Comparison of ENCODE assay signal across 9 cellular contexts in the genomic region with DNA sequence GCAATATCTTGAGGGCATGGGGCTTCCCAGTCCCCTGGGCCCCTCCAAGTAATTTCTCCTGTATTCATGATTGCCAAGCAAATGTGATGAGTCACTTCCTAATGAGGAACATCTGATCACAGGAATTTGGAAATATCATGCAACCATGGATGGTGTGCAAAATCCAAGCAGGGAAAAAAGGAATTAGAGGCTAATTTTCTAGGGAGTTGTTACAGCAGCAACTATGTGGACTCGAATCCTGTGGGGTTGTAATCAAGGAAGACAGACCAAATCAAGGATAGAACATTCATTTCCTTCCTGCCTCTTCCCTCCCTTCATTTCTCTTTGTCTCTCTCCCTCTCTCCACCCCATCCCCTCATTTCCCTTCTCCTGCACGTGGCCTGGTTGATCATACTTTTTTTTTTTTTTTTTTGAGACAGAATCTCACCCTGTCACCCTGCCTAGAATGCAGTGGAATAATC. TPM values are rescaled to one million over a fixed set of nuclear protein-coding genes. Genes with fewer than 3 reads are reported as not detected.
A peak's percentile ranks its signal among the peaks of the same experiment; 100 is the strongest.
DNase-seq lines count a peak whose midpoint lies in the region; ATAC-seq and TF ChIP-seq lines count a peak whose summit lies in the region.
"Had no signal": no experiment of that assay in that cellular context is flagged by ENCODE, and none has a peak within 500 bp of the region (broad histone marks: within the 10 kb centered on the region; RNA-seq: fewer than 3 reads in every experiment).

No MANE protein-coding gene starts in this region.

- WGBS in gastroesophageal sphincter (ENCODE audit: low coverage in 1 of 2), 2 donors = 24 to 57% methylated on average over 1 to 2 of the region's 2 CpGs

- DNase-seq in CD4-positive, CD25-positive, alpha-beta regulatory T cell = no peak
- peak in 1 of 2 experiments; percentile 77 for DNase-seq in SJSA1 (ENCODE audit: low read depth in 1 of 2, low spot score in 2 of 2)
- DNase-seq in ascending aorta (ENCODE audit: low spot score in 2 of 2) = no peak
- DNase-seq: NCI-H510A treated with DMSO at 0.1 percent for 48 hours; stimulated activated CD4-positive, alpha-beta T cell treated with anti-CD3 and anti-CD28 coated beads, Interleukin-2, amount 100 ng/mL, for 48 hours had no signal

- H3K4me1 Mint-ChIP-seq in CD4-positive, CD25-positive, alpha-beta regulatory T cell = peaks cover 5 to 39% (median 26%) of the 10 kb centered on the region in 4 donors

- peaks cover 3% of the 10 kb centered on the region for H3K36me3 Mint-ChIP-seq in CD4-positive, CD25-positive, alpha-beta regulatory T cell

- H3K27ac ChIP-seq in CD4-positive, CD25-positive, alpha-beta regulatory T cell (ENCODE audit: insufficient read depth, low read length, poor library complexity, severe bottlenecking) = no peak overlapping the region
- H3K27ac ChIP-seq in SJSA1 (peak overlapping the region; percentile 70), gastroesophageal sphincter (peak overlapping the region in 1 of 4 donors; percentile 43), ascending aorta (no peak overlapping the region)

- H3K9me3 ChIP-seq in CD4-positive, CD25-positive, alpha-beta regulatory T cell (ENCODE audit: control insufficient read depth in 2 of 2, low read length in 2 of 2) = no peaks in the 10 kb centered on the region
- no peaks in the 10 kb centered on the region for H3K9me3 ChIP-seq in SJSA1 (replicated peaks)
- no peaks in the 10 kb centered on the region for H3K9me3 ChIP-seq in gastroesophageal sphincter
- H3K9me3 ChIP-seq in ascending aorta = no peaks in the 10 kb centered on the region

- peaks cover 31% of the 10 kb centered on the region for H3K4me1 ChIP-seq in CD4-positive, CD25-positive, alpha-beta regulatory T cell (ENCODE audit: control insufficient read depth, insufficient read depth, low read length, poor library complexity, severe bottlenecking)
- H3K4me1 ChIP-seq in SJSA1 (replicated peaks) (peaks cover 26% of the 10 kb centered on the region), gastroesophageal sphincter (peaks cover 0 to 11% (median 0%) of the 10 kb centered on the region in 3 donors), ascending aorta (no peaks in the 10 kb centered on the region)

- no peaks in the 10 kb centered on the region for H3K27me3 Mint-ChIP-seq in CD4-positive, CD25-positive, alpha-beta regulatory T cell

- ATAC-seq in CD4-positive, CD25-positive, alpha-beta regulatory T cell (ENCODE audit: low read depth in 2 of 2) = no peak
- ATAC-seq in gastroesophageal sphincter (peak; percentile 68), HG03439 (IDR thresholded peaks at IDR 0.05; ENCODE audit: unreplicated experiment) (no peak), HG03196 (IDR thresholded peaks at IDR 0.05; ENCODE audit: unreplicated experiment) (no peak)

- H3K4me3 Mint-ChIP-seq in CD4-positive, CD25-positive, alpha-beta regulatory T cell = peak overlapping the region in 2 of 4 donors; percentile 59 to 62

- no peaks in the 10 kb centered on the region for H3K36me3 ChIP-seq in CD4-positive, CD25-positive, alpha-beta regulatory T cell (ENCODE audit: control insufficient read depth, insufficient read depth, low read length)
- H3K36me3 ChIP-seq in SJSA1 (no peaks in the 10 kb centered on the region), gastroesophageal sphincter (no peaks in the 10 kb centered on the region), ascending aorta (no peaks in the 10 kb centered on the region)

- H3K4me3 ChIP-seq in CD4-positive, CD25-positive, alpha-beta regulatory T cell (ENCODE audit: low read depth, low read length) = no peak overlapping the region
- H3K4me3 ChIP-seq in SJSA1 = no peak overlapping the region
- H3K4me3 ChIP-seq in gastroesophageal sphincter = no peak overlapping the region
- H3K4me3 ChIP-seq in ascending aorta = no peak overlapping the region

- H3K9me3 Mint-ChIP-seq in CD4-positive, CD25-positive, alpha-beta regulatory T cell = peaks cover 0 to 2% (median 0%) of the 10 kb centered on the region in 7 donors

- H3K27me3 ChIP-seq in CD4-positive, CD25-positive, alpha-beta regulatory T cell (ENCODE audit: control insufficient read depth, insufficient read depth, low read length) = no peaks in the 10 kb centered on the region
- H3K27me3 ChIP-seq in SJSA1 (replicated peaks) = no peaks in the 10 kb centered on the region
- no peaks in the 10 kb centered on the region for H3K27me3 ChIP-seq in gastroesophageal sphincter
- H3K27me3 ChIP-seq in ascending aorta = no peaks in the 10 kb centered on the region

- no peak for TF ChIP-seq CTCF in gastroesophageal sphincter (IDR thresholded peaks at IDR 0.05)
- TF ChIP-seq CTCF in ascending aorta (IDR thresholded peaks at IDR 0.05) = no peak

- intact Hi-C loops in ascending aorta (cut with DNase I) = no loop called here

- peak overlapping the region; percentile 71 to 94 (median 91) for H3K27ac Mint-ChIP-seq in CD4-positive, CD25-positive, alpha-beta regulatory T cell

- TF ChIP-seq POLR2A in gastroesophageal sphincter (IDR thresholded peaks at IDR 0.05) = no peak

- TF ChIP-seq EP300 in gastroesophageal sphincter (IDR thresholded peaks at IDR 0.05) = no peak

RNA-seq across cellular contexts. Expression of gene AGFG2, which starts 23.9 kb away (rescaled TPM):
- 40.8 TPM for total RNA-seq in CD4-positive, CD25-positive, alpha-beta regulatory T cell
- polyA plus RNA-seq in CD4-positive, CD25-positive, alpha-beta regulatory T cell = 10 to 100 TPM; 11.7 to 21.6 (median 16.0) TPM
- 15.6 and 24.2 TPM in 2 replicates for total RNA-seq in SJSA1 (2014; rRNA removed; shearing (Covaris generic))
- total RNA-seq in gastroesophageal sphincter (10 to 100 TPM; 26.0 to 60.1 (median 36.6) TPM), ascending aorta (30.0 TPM)

RNA-seq across cellular contexts. Expression of gene NYAP1, which starts 31.4 kb away (rescaled TPM):
- total RNA-seq in CD4-positive, CD25-positive, alpha-beta regulatory T cell = 0.89 TPM
- polyA plus RNA-seq in CD4-positive, CD25-positive, alpha-beta regulatory T cell = not detected
- total RNA-seq in SJSA1 (2014; rRNA removed; shearing (Covaris generic)) = 0.63 and 0.87 TPM in 2 replicates
- total RNA-seq in gastroesophageal sphincter (1 to 10 TPM in 3 of 4 donors, under 1 TPM in 1; 0.94 to 3.1 (median 1.8) TPM), ascending aorta (0.96 TPM)

RNA-seq across cellular contexts. Expression of gene TSC22D4, which starts 36.1 kb away (rescaled TPM):
- 113 TPM for total RNA-seq in CD4-positive, CD25-positive, alpha-beta regulatory T cell
- polyA plus RNA-seq in CD4-positive, CD25-positive, alpha-beta regulatory T cell = 10 to 100 TPM; 22.2 to 35.8 (median 33.4) TPM
- 25.3 and 32.7 TPM in 2 replicates for total RNA-seq in SJSA1 (2014; rRNA removed; shearing (Covaris generic))
- 10 to 100 TPM; 20.2 to 38.1 (median 26.1) TPM for total RNA-seq in gastroesophageal sphincter
- 68.2 TPM for total RNA-seq in ascending aorta

RNA-seq across cellular contexts. Expression of gene SPACDR, which starts 51.0 kb away (rescaled TPM):
- total RNA-seq in CD4-positive, CD25-positive, alpha-beta regulatory T cell = 3.7 TPM
- polyA plus RNA-seq in CD4-positive, CD25-positive, alpha-beta regulatory T cell = under 1 TPM in 2 of 4 donors, not detected in 2; 0.32 TPM
- total RNA-seq in SJSA1 (2014; rRNA removed; shearing (Covaris generic)) = 0.66 TPM in 1 of 2 replicates, not detected in the other
- total RNA-seq in gastroesophageal sphincter (under 1 TPM in 1 of 4 donors, not detected in 3; 0.67 TPM), ascending aorta (not detected)

RNA-seq across cellular contexts. Expression of gene SAP25, which starts 58.6 kb away (rescaled TPM):
- 47.4 TPM for total RNA-seq in CD4-positive, CD25-positive, alpha-beta regulatory T cell
- under 1 TPM in 1 of 4 donors, not detected in 3; 0.47 TPM for polyA plus RNA-seq in CD4-positive, CD25-positive, alpha-beta regulatory T cell
- 0.60 TPM in 1 of 2 replicates, not detected in the other for total RNA-seq in SJSA1 (2014; rRNA removed; shearing (Covaris generic))
- total RNA-seq in gastroesophageal sphincter (1 to 10 TPM in 1 of 4 donors, not detected in 3; 5.6 TPM), ascending aorta (11.8 TPM)
- total RNA-seq: cerebellum had no signal
